Comparison of ENCODE assay signal across 30 cellular contexts in genomic region chr11:15539645-15540044, GRCh38.
"Had no signal": no experiment of that assay in that cellular context is flagged by ENCODE, and none has a peak within 500 bp of the region (broad histone marks: within the 10 kb centered on the region; RNA-seq: fewer than 3 reads in every experiment).

No MANE protein-coding gene starts in this region.

- H3K4me3 ChIP-seq: adrenal gland, body of pancreas, colonic mucosa, esophagus squamous epithelium, heart right ventricle, left lung, lower lobe of right lung, right atrium auricular region, smooth muscle cell, stomach, thyroid gland, upper lobe of left lung, vagina had no signal

- H3K4me1 Mint-ChIP-seq: activated CD4-positive, alpha-beta T cell treated with anti-CD3 and anti-CD28 coated beads for 36 hours; activated CD8-positive, alpha-beta memory T cell treated with anti-CD3 and anti-CD28 coated beads, Interleukin-2, amount 10 ng/mL, durations not matched to agents 7 days and 5 days; activated naive CD8-positive, alpha-beta T cell treated with anti-CD3 and anti-CD28 coated beads for 36 hours; natural killer cell; stimulated activated naive B cell treated with anti-CD40 and anti-IgM and Interleukin-4, amounts not matched to agents 10 μg/mL and 1 μg/mL and 100 μg/mL, for 72 hours had no signal

- DNase-seq: activated CD4-positive, alpha-beta T cell treated with anti-CD3 and anti-CD28 coated beads for 36 hours; activated CD4-positive, CD25-positive, alpha-beta regulatory T cell; activated CD8-positive, alpha-beta memory T cell treated with anti-CD3 and anti-CD28 coated beads, Interleukin-2, amount 10 ng/mL, durations not matched to agents 7 days and 5 days; activated CD8-positive, alpha-beta T cell treated with anti-CD3 and anti-CD28 coated beads, Interleukin-2, amount 10 ng/mL, durations not matched to agents 7 days and 5 days; activated naive CD4-positive, alpha-beta T cell treated with Interleukin-2 at 50 U/mL for 16 hours; activated naive CD8-positive, alpha-beta T cell treated with anti-CD3 and anti-CD28 coated beads for 36 hours; activated T-cell treated with anti-CD3 and anti-CD28 coated beads, Interleukin-2, amount 50 U/mL, for 48 hours; adrenal gland; aorta; body of pancreas; cerebellar nuclear complex; colonic mucosa; effector CD8-positive, alpha-beta T cell; esophagus squamous epithelium; foreskin melanocyte; heart right ventricle; kidney glomerular epithelial cell; left lung; lower lobe of right lung; mesenchymal stem cell; natural killer cell; stimulated activated CD4-positive, alpha-beta T cell treated with anti-CD3 and anti-CD28 coated beads, Interleukin-1b, Interleukin-23, amount 100 ng/mL, for 48 hours; stimulated activated naive B cell treated with anti-CD40 and anti-IgM and Interleukin-4, amounts not matched to agents 10 μg/mL and 1 μg/mL and 100 μg/mL, for 72 hours; stomach; thyroid gland; upper lobe of left lung had no signal

- H3K4me1 ChIP-seq: adrenal gland, body of pancreas, colonic mucosa, esophagus squamous epithelium, left lung, lower lobe of right lung, right atrium auricular region, stomach, thyroid gland, upper lobe of left lung, vagina had no signal

- H3K27ac Mint-ChIP-seq: activated CD4-positive, alpha-beta T cell treated with anti-CD3 and anti-CD28 coated beads for 36 hours; activated CD8-positive, alpha-beta memory T cell treated with anti-CD3 and anti-CD28 coated beads, Interleukin-2, amount 10 ng/mL, durations not matched to agents 7 days and 5 days; activated CD8-positive, alpha-beta T cell treated with anti-CD3 and anti-CD28 coated beads, Interleukin-2, amount 10 ng/mL, durations not matched to agents 7 days and 5 days; activated naive CD8-positive, alpha-beta T cell treated with anti-CD3 and anti-CD28 coated beads for 36 hours; natural killer cell; stimulated activated naive B cell treated with anti-CD40 and anti-IgM and Interleukin-4, amounts not matched to agents 10 μg/mL and 1 μg/mL and 100 μg/mL, for 72 hours had no signal

- H3K36me3 ChIP-seq: adrenal gland, colonic mucosa, esophagus squamous epithelium, heart right ventricle, left lung, lower lobe of right lung, right atrium auricular region, stomach, thyroid gland, upper lobe of left lung, vagina had no signal

- H3K4me3 Mint-ChIP-seq: activated CD4-positive, alpha-beta T cell treated with anti-CD3 and anti-CD28 coated beads for 36 hours; activated CD8-positive, alpha-beta memory T cell treated with anti-CD3 and anti-CD28 coated beads, Interleukin-2, amount 10 ng/mL, durations not matched to agents 7 days and 5 days; activated CD8-positive, alpha-beta T cell treated with anti-CD3 and anti-CD28 coated beads, Interleukin-2, amount 10 ng/mL, durations not matched to agents 7 days and 5 days; activated naive CD8-positive, alpha-beta T cell treated with anti-CD3 and anti-CD28 coated beads for 36 hours; natural killer cell; stimulated activated naive B cell treated with anti-CD40 and anti-IgM and Interleukin-4, amounts not matched to agents 10 μg/mL and 1 μg/mL and 100 μg/mL, for 72 hours had no signal

- H3K27me3 Mint-ChIP-seq: activated CD4-positive, alpha-beta T cell treated with anti-CD3 and anti-CD28 coated beads for 36 hours; activated CD8-positive, alpha-beta memory T cell treated with anti-CD3 and anti-CD28 coated beads, Interleukin-2, amount 10 ng/mL, durations not matched to agents 7 days and 5 days; activated naive CD8-positive, alpha-beta T cell treated with anti-CD3 and anti-CD28 coated beads for 36 hours; stimulated activated naive B cell treated with anti-CD40 and anti-IgM and Interleukin-4, amounts not matched to agents 10 μg/mL and 1 μg/mL and 100 μg/mL, for 72 hours had no signal

- H3K36me3 Mint-ChIP-seq: activated CD8-positive, alpha-beta memory T cell treated with anti-CD3 and anti-CD28 coated beads, Interleukin-2, amount 10 ng/mL, durations not matched to agents 7 days and 5 days; activated naive CD8-positive, alpha-beta T cell treated with anti-CD3 and anti-CD28 coated beads for 36 hours; natural killer cell; stimulated activated naive B cell treated with anti-CD40 and anti-IgM and Interleukin-4, amounts not matched to agents 10 μg/mL and 1 μg/mL and 100 μg/mL, for 72 hours had no signal

- H3K27ac ChIP-seq: adrenal gland, body of pancreas, colonic mucosa, epithelial cell of prostate, esophagus squamous epithelium, heart right ventricle, left lung, lower lobe of right lung, right atrium auricular region, stomach, thyroid gland, upper lobe of left lung, vagina had no signal

- H3K27me3 ChIP-seq: adrenal gland, body of pancreas, colonic mucosa, esophagus squamous epithelium, heart right ventricle, left lung, right atrium auricular region, stomach, thyroid gland, upper lobe of left lung, vagina had no signal

- H3K9me3 Mint-ChIP-seq: activated naive CD8-positive, alpha-beta T cell treated with anti-CD3 and anti-CD28 coated beads for 36 hours had no signal

- H3K9me3 ChIP-seq: adrenal gland, body of pancreas, colonic mucosa, esophagus squamous epithelium, heart right ventricle, left lung, lower lobe of right lung, right atrium auricular region, stomach, thyroid gland, upper lobe of left lung, vagina had no signal
